Comparison of ENCODE assay signal across 15 cellular contexts in genomic region chr2:217585362-217585761, GRCh38.
A peak's percentile ranks its signal among the peaks of the same experiment; 100 is the strongest.
DNase-seq lines count a peak whose midpoint lies in the region; ATAC-seq and TF ChIP-seq lines count a peak whose summit lies in the region.
"Had no signal": no experiment of that assay in that cellular context is flagged by ENCODE, and none has a peak within 500 bp of the region (broad histone marks: within the 10 kb centered on the region; RNA-seq: fewer than 3 reads in every experiment).

No MANE protein-coding gene starts in this region.

- peak; percentile 15 for DNase-seq in DMS 273 (lab: John Stamatoyannopoulos, UW; ENCODE audit: unreplicated experiment)
- no peak for DNase-seq in DMS 273 treated with DMSO at 0.1 percent for 48 hours (lab: John Stamatoyannopoulos, UW)
- DNase-seq in left cardiac atrium = peak; percentile 41
- DNase-seq in cardiac septum (ENCODE audit: low spot score) = no peak
- peak; percentile 53 for DNase-seq in myocyte (ENCODE audit: low read depth)
- peak; percentile 14 to 24 for DNase-seq in gastrocnemius medialis
- DNase-seq in activated T-cell treated with anti-CD3 and anti-CD28 coated beads, Interleukin-2, amount 50 U/mL, for 48 hours = no peak
- no peak for DNase-seq in DMS53 (lab: John Stamatoyannopoulos, UW)
- DNase-seq: CD8-positive, alpha-beta T cell; DMS79 treated with DMSO at 0.1 percent for 48 hours; GF-D8; HCEC 1CT; HFFc6 had no signal

- intact Hi-C loops in left cardiac atrium (cut with DNase I) = no loop called here
- intact Hi-C loops in cardiac septum (cut with DNase I) = no loop called here
- intact Hi-C loops in gastrocnemius medialis (cut with DNase I; ENCODE audit: low total_unique reads) = no loop called here

- no peaks in the 10 kb centered on the region for H3K9me3 ChIP-seq in gastrocnemius medialis

- ATAC-seq in left cardiac atrium (peak in 1 of 2 donors; percentile 75), gastrocnemius medialis (peak; percentile 30 to 47)
- ATAC-seq: CD8-positive, alpha-beta T cell; HepG2 had no signal

- H3K27me3 ChIP-seq in gastrocnemius medialis = no peaks in the 10 kb centered on the region

- in situ Hi-C loops in gastrocnemius medialis (cut with MboI; ENCODE audit: low sequenced_read_pairs in 4 of 4) = no loop called here

- no peak overlapping the region for H3K27ac ChIP-seq in gastrocnemius medialis
- H3K27ac ChIP-seq: 22Rv1 had no signal

- H3K4me1 ChIP-seq in gastrocnemius medialis = peaks cover 0 to 7% of the 10 kb centered on the region in 2 donors

- H3K4me3 ChIP-seq in gastrocnemius medialis = no peak overlapping the region

- H3K36me3 ChIP-seq in gastrocnemius medialis = no peaks in the 10 kb centered on the region

- TF ChIP-seq CTCF in gastrocnemius medialis (IDR thresholded peaks at IDR 0.05 in 4 of 5, conservative IDR thresholded peaks at IDR 0.05 in 1 of 5) = no peak

- no peak for TF ChIP-seq POLR2A in gastrocnemius medialis (IDR thresholded peaks at IDR 0.05)

Comparison
In these comparisons a context has a peak if more than half of its experiments do, and no peak if none do; other contexts are left out.
1. DNase-seq: peak in DMS 273 (single experiment), left cardiac atrium (single experiment), myocyte (single experiment) and gastrocnemius medialis (2 of 2); none in DMS 273 treated with DMSO at 0.1 percent for 48 hours (single experiment), cardiac septum (single experiment), activated T-cell treated with anti-CD3 and anti-CD28 coated beads, Interleukin-2, amount 50 U/mL, for 48 hours (0 of 2) and DMS53 (single experiment).